8 cellular contexts compared by ENCODE assay signal in the genomic region with DNA sequence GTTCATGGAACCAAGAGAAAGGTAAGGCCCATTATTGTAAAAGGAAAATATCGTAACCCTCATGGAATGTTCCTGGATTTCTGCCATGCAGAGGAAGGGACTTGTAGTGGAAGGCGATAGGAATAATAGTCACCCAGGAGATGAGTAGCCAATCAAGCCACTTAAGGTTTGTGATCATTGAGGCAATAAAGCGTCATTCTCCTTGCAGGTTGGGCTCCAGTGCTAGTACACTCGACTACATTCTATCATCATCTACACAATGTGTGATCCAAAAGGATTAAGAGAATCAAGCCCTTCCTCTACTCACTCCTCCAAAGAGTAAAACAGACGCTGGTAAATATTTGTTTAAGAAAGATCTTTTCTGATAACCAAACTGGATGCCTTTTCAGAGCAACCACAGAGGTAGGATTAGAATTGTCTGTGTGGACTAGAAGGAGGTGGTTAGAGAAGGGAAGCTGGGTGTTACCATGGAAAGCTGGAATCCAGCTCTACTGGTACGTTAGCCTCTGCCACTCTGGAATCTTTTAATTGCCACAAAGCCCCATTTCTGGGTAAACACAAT.
DNase-seq lines count a peak whose midpoint lies in the region; ATAC-seq, FAIRE-seq and TF ChIP-seq lines count a peak whose summit lies in the region.
"Had no signal": no experiment of that assay in that cellular context is flagged by ENCODE, and none has a peak within 500 bp of the region (broad histone marks: within the 10 kb centered on the region; RNA-seq: fewer than 3 reads in every experiment).

No MANE protein-coding gene starts in this region.

- no peak for TF ChIP-seq CTCF in RWPE2 (IDR thresholded peaks at IDR 0.05; ENCODE audit: poor library complexity, severe bottlenecking)

- no peak overlapping the region for H3K4me3 Mint-ChIP-seq in activated CD4-positive, alpha-beta T cell treated with anti-CD3 and anti-CD28 coated beads, Interleukin-2, amount 10 ng/mL, durations not matched to agents 7 days and 5 days

- ATAC-seq in RWPE2 (ENCODE audit: low read depth) (peak; percentile 88), HG02798 (IDR thresholded peaks at IDR 0.05; ENCODE audit: poor library complexity, unreplicated experiment) (no peak)

- H3K36me3 Mint-ChIP-seq in activated CD4-positive, alpha-beta T cell treated with anti-CD3 and anti-CD28 coated beads, Interleukin-2, amount 10 ng/mL, durations not matched to agents 7 days and 5 days (ENCODE audit: low read depth), result no peaks in the 10 kb centered on the region

- no peaks in the 10 kb centered on the region for H3K9me3 ChIP-seq in HUES48 (ENCODE audit: control insufficient read depth, insufficient read depth, low read length)
- no peaks in the 10 kb centered on the region for H3K9me3 ChIP-seq in RWPE2 (ENCODE audit: severe bottlenecking)

- H3K4me3 ChIP-seq in HUES48 (ENCODE audit: low read depth, low read length), result no peak overlapping the region
- peak overlapping the region; percentile 1 for H3K4me3 ChIP-seq in RWPE2 (ENCODE audit: severe bottlenecking)
- H3K4me3 ChIP-seq in skeletal muscle cell (ENCODE audit: low read depth, low read length), result no peak overlapping the region

- no peaks in the 10 kb centered on the region for H3K27me3 Mint-ChIP-seq in activated CD4-positive, alpha-beta T cell treated with anti-CD3 and anti-CD28 coated beads, Interleukin-2, amount 10 ng/mL, durations not matched to agents 7 days and 5 days

- POLR2A ChIA-PET in activated CD4-positive, alpha-beta T cell treated with anti-CD3 and anti-CD28 coated beads, Interleukin-2, amount 10 ng/mL, durations not matched to agents 7 days and 5 days (lab: Charles Lee), result no interaction called here

- DNase-seq in RWPE2 (ENCODE audit: low spot score) (peak; percentile 60), fibroblast of gingiva (ENCODE audit: low read depth) (peak; percentile 7), skeletal muscle cell (ENCODE audit: low read depth) (peak; percentile 81), GM12891 (ENCODE audit: insufficient read length, low spot score) (no peak)
- no peak for DNase-seq in activated CD4-positive, alpha-beta T cell treated with anti-CD3 and anti-CD28 coated beads, Interleukin-2, amount 10 ng/mL, durations not matched to agents 7 days and 5 days
- DNase-seq: NCI-H524 had no signal

- H3K36me3 ChIP-seq in HUES48 (ENCODE audit: control insufficient read depth, insufficient read depth, low read length) (no peaks in the 10 kb centered on the region), RWPE2 (ENCODE audit: low read depth) (no peaks in the 10 kb centered on the region)

- FAIRE-seq in GM12891 (lab: Jason Lieb, UNC), result no peak

- H3K27ac Mint-ChIP-seq in activated CD4-positive, alpha-beta T cell treated with anti-CD3 and anti-CD28 coated beads, Interleukin-2, amount 10 ng/mL, durations not matched to agents 7 days and 5 days, result no peak overlapping the region

- H3K9ac ChIP-seq in HUES48 (ENCODE audit: low read depth, low read length), result no peak overlapping the region

- H3K4me1 ChIP-seq in HUES48 (ENCODE audit: control insufficient read depth, insufficient read depth, low read length), result peaks cover 4% of the 10 kb centered on the region; the same call in 1 of the 2 replicates
- peaks cover 59% of the 10 kb centered on the region for H3K4me1 ChIP-seq in RWPE2 (ENCODE audit: insufficient read depth, poor library complexity, severe bottlenecking)

- CTCF ChIA-PET in activated CD4-positive, alpha-beta T cell treated with anti-CD3 and anti-CD28 coated beads, Interleukin-2, amount 10 ng/mL, durations not matched to agents 7 days and 5 days (lab: Charles Lee), result no interaction called here

- no peaks in the 10 kb centered on the region for H3K27me3 ChIP-seq in HUES48 (ENCODE audit: control insufficient read depth, insufficient read depth, low read length)
- H3K27me3 ChIP-seq in RWPE2 (ENCODE audit: insufficient read depth, poor library complexity, severe bottlenecking), result no peaks in the 10 kb centered on the region

- no peaks in the 10 kb centered on the region for H3K9me3 Mint-ChIP-seq in activated CD4-positive, alpha-beta T cell treated with anti-CD3 and anti-CD28 coated beads, Interleukin-2, amount 10 ng/mL, durations not matched to agents 7 days and 5 days

- H3K27ac ChIP-seq in HUES48 (ENCODE audit: low read depth, low read length) (peak overlapping the region; percentile 33), RWPE2 (ENCODE audit: poor library complexity, severe bottlenecking) (peak overlapping the region; percentile 99)

- H3K4me1 Mint-ChIP-seq in activated CD4-positive, alpha-beta T cell treated with anti-CD3 and anti-CD28 coated beads, Interleukin-2, amount 10 ng/mL, durations not matched to agents 7 days and 5 days, result no peaks in the 10 kb centered on the region

- no peak for TF ChIP-seq POLR2A in GM12891 (IDR thresholded peaks at IDR 0.05; ENCODE audit: low read depth, low read length)

TF ChIP-seq in GM12891, 5 proteins besides CTCF, POLR2A, EP300 and RAD21:
- TF ChIP-seq POLR2AphosphoS5 (IDR thresholded peaks at IDR 0.05; ENCODE audit: low read depth, low read length), result no peak
- TF ChIP-seq POU2F2 (IDR thresholded peaks at IDR 0.05; ENCODE audit: low read depth, low read length), result no peak
- no peak for TF ChIP-seq SPI1 (IDR thresholded peaks at IDR 0.05; ENCODE audit: low read depth, low read length)
- TF ChIP-seq TAF1 (IDR thresholded peaks at IDR 0.05; ENCODE audit: low read depth, low read length), result no peak
- TF ChIP-seq PAX5 (IDR thresholded peaks at IDR 0.05; ENCODE audit: insufficient read depth, low read length, severe bottlenecking), result no peak

Comparison
In these comparisons a context has a peak if more than half of its experiments do, and no peak if none do; other contexts are left out.
1. DNase-seq: peak in RWPE2 (single experiment), fibroblast of gingiva (single experiment) and skeletal muscle cell (single experiment); none in activated CD4-positive, alpha-beta T cell treated with anti-CD3 and anti-CD28 coated beads, Interleukin-2, amount 10 ng/mL, durations not matched to agents 7 days and 5 days (single experiment) and GM12891 (single experiment).